8 cellular contexts compared by ENCODE assay signal in the genomic region with DNA sequence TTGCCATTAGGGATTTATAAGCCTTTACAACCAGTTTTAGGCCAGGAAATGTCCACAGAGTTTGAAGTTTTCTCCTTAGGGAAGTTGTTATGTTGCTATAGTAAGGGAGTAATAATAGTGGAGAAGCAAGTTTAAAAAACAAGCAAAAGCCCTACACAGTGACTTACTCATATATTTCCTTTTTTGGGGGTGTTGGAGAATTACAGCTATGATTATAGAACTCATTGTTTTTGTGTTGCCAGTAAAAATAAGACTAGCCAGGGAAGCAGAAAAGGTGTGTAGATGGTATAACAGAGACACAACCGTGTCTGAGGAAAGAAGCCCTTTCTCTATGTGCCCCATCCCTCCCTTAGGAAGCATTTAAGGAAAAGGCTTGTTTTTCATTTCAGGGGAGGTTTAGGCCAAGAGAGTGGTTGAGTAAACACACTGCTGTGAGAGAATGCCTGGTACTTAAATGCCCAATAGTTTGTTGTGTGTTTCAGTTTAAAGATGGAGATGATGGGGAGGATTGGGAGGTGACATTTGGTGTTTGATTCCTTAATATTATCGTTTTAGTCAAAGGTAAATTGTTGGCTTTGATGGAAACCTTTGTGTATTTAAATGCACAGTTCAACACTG. TPM values are rescaled to one million over a fixed set of nuclear protein-coding genes. Genes with fewer than 3 reads are reported as not detected.
DNase-seq lines count a peak whose midpoint lies in the region; ATAC-seq, FAIRE-seq and TF ChIP-seq lines count a peak whose summit lies in the region.

No MANE protein-coding gene starts in this region.

- no peak for TF ChIP-seq CTCF in suprapubic skin (IDR thresholded peaks at IDR 0.05)

- H3K4me3 Mint-ChIP-seq in T-helper 2 cell treated with Interferon-gamma antibody and Interleukin-4, amounts not matched to agents 5 μg/mL and 100 μg/mL, for 36 hours = peak overlapping the region; percentile 84
- H3K4me3 Mint-ChIP-seq in activated CD8-positive, alpha-beta T cell treated with anti-CD3 and anti-CD28 coated beads, Interleukin-2, amount 10 ng/mL, durations not matched to agents 7 days and 5 days = peak overlapping the region; percentile 83

- peaks cover 3% of the 10 kb centered on the region for H3K27me3 ChIP-seq in iPS-18a (ENCODE audit: control insufficient read depth, insufficient read depth, low read length)
- no peaks in the 10 kb centered on the region for H3K27me3 ChIP-seq in suprapubic skin

- peak overlapping the region; percentile 43 for H3K27ac Mint-ChIP-seq in T-helper 2 cell treated with Interferon-gamma antibody and Interleukin-4, amounts not matched to agents 5 μg/mL and 100 μg/mL, for 36 hours
- H3K27ac Mint-ChIP-seq in activated CD8-positive, alpha-beta T cell treated with anti-CD3 and anti-CD28 coated beads, Interleukin-2, amount 10 ng/mL, durations not matched to agents 7 days and 5 days = no peak overlapping the region

- H3K9ac ChIP-seq in iPS-18a (ENCODE audit: low read length) = no peak overlapping the region

- CTCF ChIA-PET in activated CD8-positive, alpha-beta T cell treated with anti-CD3 and anti-CD28 coated beads, Interleukin-2, amount 10 ng/mL, durations not matched to agents 7 days and 5 days (lab: Charles Lee) = no interaction called here

- H3K9me3 Mint-ChIP-seq in T-helper 2 cell treated with Interferon-gamma antibody and Interleukin-4, amounts not matched to agents 5 μg/mL and 100 μg/mL, for 36 hours = no peaks in the 10 kb centered on the region
- H3K9me3 Mint-ChIP-seq in activated CD8-positive, alpha-beta T cell treated with anti-CD3 and anti-CD28 coated beads, Interleukin-2, amount 10 ng/mL, durations not matched to agents 7 days and 5 days (ENCODE audit: insufficient read depth) = no peaks in the 10 kb centered on the region

- H3K27ac ChIP-seq in iPS-18a (ENCODE audit: low read length) (no peak overlapping the region), suprapubic skin (peak overlapping the region; percentile 100)

- TF ChIP-seq EP300 in suprapubic skin (IDR thresholded peaks at IDR 0.05) = no peak

- POLR2A ChIA-PET in activated CD8-positive, alpha-beta T cell treated with anti-CD3 and anti-CD28 coated beads, Interleukin-2, amount 10 ng/mL, durations not matched to agents 7 days and 5 days (lab: Charles Lee) = no interaction called here

- TF ChIP-seq POLR2A in suprapubic skin (IDR thresholded peaks at IDR 0.05) = no peak

- peaks cover 43% of the 10 kb centered on the region for H3K4me1 ChIP-seq in iPS-18a (ENCODE audit: control insufficient read depth, low read depth, low read length)
- H3K4me1 ChIP-seq in suprapubic skin = peaks cover 64% of the 10 kb centered on the region

- no peaks in the 10 kb centered on the region for H3K9me3 ChIP-seq in iPS-18a (ENCODE audit: control insufficient read depth, low read depth, low read length)
- no peaks in the 10 kb centered on the region for H3K9me3 ChIP-seq in suprapubic skin

- H3K36me3 Mint-ChIP-seq in T-helper 2 cell treated with Interferon-gamma antibody and Interleukin-4, amounts not matched to agents 5 μg/mL and 100 μg/mL, for 36 hours (ENCODE audit: low read depth) = peaks cover 1% of the 10 kb centered on the region
- no peaks in the 10 kb centered on the region for H3K36me3 Mint-ChIP-seq in activated CD8-positive, alpha-beta T cell treated with anti-CD3 and anti-CD28 coated beads, Interleukin-2, amount 10 ng/mL, durations not matched to agents 7 days and 5 days (ENCODE audit: low read depth)

- peaks cover 22% of the 10 kb centered on the region for H3K4me1 Mint-ChIP-seq in T-helper 2 cell treated with Interferon-gamma antibody and Interleukin-4, amounts not matched to agents 5 μg/mL and 100 μg/mL, for 36 hours (ENCODE audit: low read depth)
- peaks cover 25% of the 10 kb centered on the region for H3K4me1 Mint-ChIP-seq in activated CD8-positive, alpha-beta T cell treated with anti-CD3 and anti-CD28 coated beads, Interleukin-2, amount 10 ng/mL, durations not matched to agents 7 days and 5 days (ENCODE audit: low read depth)

- H3K36me3 ChIP-seq in iPS-18a (ENCODE audit: control insufficient read depth, low read depth, low read length) (no peaks in the 10 kb centered on the region), suprapubic skin (no peaks in the 10 kb centered on the region)

- H3K27me3 Mint-ChIP-seq in T-helper 2 cell treated with Interferon-gamma antibody and Interleukin-4, amounts not matched to agents 5 μg/mL and 100 μg/mL, for 36 hours (ENCODE audit: low read depth) = no peaks in the 10 kb centered on the region
- H3K27me3 Mint-ChIP-seq in activated CD8-positive, alpha-beta T cell treated with anti-CD3 and anti-CD28 coated beads, Interleukin-2, amount 10 ng/mL, durations not matched to agents 7 days and 5 days (ENCODE audit: low read depth) = no peaks in the 10 kb centered on the region

- WGBS in suprapubic skin = 13% methylated on average over 2 of the region's 2 CpGs

- DNase-seq in T-helper 2 cell treated with Interferon-gamma antibody and Interleukin-4, amounts not matched to agents 5 μg/mL and 100 μg/mL, for 36 hours (ENCODE audit: low spot score) = no peak
- DNase-seq in T-helper 2 cell = no peak
- no peak for DNase-seq in activated CD8-positive, alpha-beta T cell treated with anti-CD3 and anti-CD28 coated beads, Interleukin-2, amount 10 ng/mL, durations not matched to agents 7 days and 5 days
- DNase-seq in suprapubic skin (ENCODE audit: low spot score in 2 of 2) = no peak
- no peak for DNase-seq in RCC 7860 (ENCODE audit: low spot score)
- no peak for DNase-seq in stimulated activated CD4-positive, alpha-beta T cell treated with anti-CD3 and anti-CD28 coated beads, Interleukin-12 subunit alpha, Interleukin-12 subunit beta, amount 100 ng/mL, for 4 hours

- H3K4me3 ChIP-seq in iPS-18a (ENCODE audit: low read length) (peak overlapping the region; percentile 80), suprapubic skin (peak overlapping the region; percentile 61)

- ATAC-seq in activated CD8-positive, alpha-beta T cell treated with anti-CD3 and anti-CD28 coated beads, Interleukin-2, amount 10 ng/mL, durations not matched to agents 7 days and 5 days = no peak
- ATAC-seq in GM21515 (IDR thresholded peaks at IDR 0.05; ENCODE audit: unreplicated experiment) = no peak

- no peak for FAIRE-seq in RCC 7860 (lab: Jason Lieb, UNC)

RNA-seq across cellular contexts. Expression of a gene that starts 2.4 kb away (rescaled TPM):
- total RNA-seq in activated CD8-positive, alpha-beta T cell treated with anti-CD3 and anti-CD28 coated beads, Interleukin-2, amount 10 ng/mL, durations not matched to agents 7 days and 5 days = 100 to 1,000 TPM; 138 to 142 TPM
- 100 to 1,000 TPM; 182 to 244 (median 212) TPM for total RNA-seq in suprapubic skin

RNA-seq across cellular contexts. Expression of a gene that starts 30.4 kb away (rescaled TPM):
- total RNA-seq in activated CD8-positive, alpha-beta T cell treated with anti-CD3 and anti-CD28 coated beads, Interleukin-2, amount 10 ng/mL, durations not matched to agents 7 days and 5 days = not detected
- total RNA-seq in suprapubic skin = not detected
